Comparison of ENCODE assay signal across 14 cellular contexts in the genomic region with DNA sequence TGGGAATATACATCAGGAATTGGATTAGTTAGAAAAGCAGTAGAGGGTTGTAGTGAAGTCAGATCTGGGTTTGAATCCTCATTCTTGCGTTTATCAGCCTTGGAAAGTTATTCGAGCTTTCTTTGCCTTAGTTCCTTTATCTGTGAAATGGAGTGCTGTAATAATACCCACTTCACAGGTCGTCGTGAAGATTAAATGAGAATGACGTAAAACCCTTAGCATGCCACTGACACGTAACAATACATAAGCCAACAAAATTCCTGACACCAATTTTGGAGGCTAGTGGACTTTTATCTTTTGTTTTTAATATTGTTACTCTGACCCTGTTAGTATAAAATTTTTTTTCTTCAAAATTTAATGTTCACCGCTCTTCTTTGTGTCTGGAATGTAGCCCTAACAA.
"Had no signal": no experiment of that assay in that cellular context is flagged by ENCODE, and none has a peak within 500 bp of the region (broad histone marks: within the 10 kb centered on the region; RNA-seq: fewer than 3 reads in every experiment).

No MANE protein-coding gene starts in this region.

- H3K27ac Mint-ChIP-seq: memory B cell; stimulated activated naive B cell treated with anti-CD40 and anti-IgM and Interleukin-4, amounts not matched to agents 10 μg/mL and 1 μg/mL and 100 μg/mL, for 72 hours had no signal

- H3K27me3 Mint-ChIP-seq: memory B cell; stimulated activated naive B cell treated with anti-CD40 and anti-IgM and Interleukin-4, amounts not matched to agents 10 μg/mL and 1 μg/mL and 100 μg/mL, for 72 hours had no signal

- H3K9me3 ChIP-seq: heart left ventricle, left lung, tibial nerve had no signal

- H3K9me3 Mint-ChIP-seq: activated naive CD4-positive, alpha-beta T cell treated with anti-CD3 and anti-CD28 coated beads, Interleukin-2, amount 50 U/mL, for 72 hours; brain; memory B cell; stimulated activated naive B cell treated with anti-CD40 and anti-IgM and Interleukin-4, amounts not matched to agents 10 μg/mL and 1 μg/mL and 100 μg/mL, for 72 hours had no signal

- H3K27ac ChIP-seq: dorsolateral prefrontal cortex, heart left ventricle, left lung, tibial nerve had no signal

- DNase-seq: activated CD4-positive, CD25-positive, alpha-beta regulatory T cell; activated effector memory CD4-positive, alpha-beta T cell treated with anti-CD3 and anti-CD28 coated beads, Interleukin-2, amount 50 U/mL, for 16 hours; amniotic stem cell; dorsolateral prefrontal cortex; foreskin melanocyte; heart left ventricle; left lung; small intestine; stimulated activated naive B cell treated with anti-CD40 and anti-IgM and Interleukin-4, amounts not matched to agents 10 μg/mL and 1 μg/mL and 100 μg/mL, for 72 hours; T-helper 2 cell had no signal

- H3K27me3 ChIP-seq: dorsolateral prefrontal cortex, heart left ventricle, left lung, tibial nerve had no signal

- H3K4me3 Mint-ChIP-seq: memory B cell; stimulated activated naive B cell treated with anti-CD40 and anti-IgM and Interleukin-4, amounts not matched to agents 10 μg/mL and 1 μg/mL and 100 μg/mL, for 72 hours had no signal

- ATAC-seq: activated naive CD4-positive, alpha-beta T cell treated with anti-CD3 and anti-CD28 coated beads, Interleukin-2, amount 50 U/mL, for 72 hours; heart left ventricle; left lung; stimulated activated naive B cell treated with anti-CD40 and anti-IgM and Interleukin-4, amounts not matched to agents 10 μg/mL and 1 μg/mL and 100 μg/mL, for 72 hours had no signal

- H3K4me3 ChIP-seq: heart left ventricle, left lung, tibial nerve had no signal
